ENCODE assay signal across 15 cellular contexts in genomic region chr13:42702726-42703125, GRCh38.
"Had no signal": no experiment of that assay in that cellular context is flagged by ENCODE, and none has a peak within 500 bp of the region (broad histone marks: within the 10 kb centered on the region; RNA-seq: fewer than 3 reads in every experiment).

No MANE protein-coding gene starts in this region.

- H3K9me3 ChIP-seq: SK-N-SH, tibial nerve, vagina had no signal

- DNase-seq: activated CD4-positive, alpha-beta T cell treated with anti-CD3 and anti-CD28 coated beads for 1 hour; activated CD4-positive, alpha-beta T cell treated with anti-CD3 and anti-CD28 coated beads, Interleukin-2, amount 50 U/mL, for 4 hours; activated effector memory CD4-positive, alpha-beta T cell treated with Interleukin-2 at 50 U/mL for 16 hours; activated naive CD4-positive, alpha-beta T cell treated with anti-CD3 and anti-CD28 coated beads, Interleukin-2, amount 50 U/mL, for 16 hours; activated T-cell treated with anti-CD3 and anti-CD28 coated beads, Interleukin-2, amount 50 U/mL, for 24 hours; amniotic stem cell; foreskin fibroblast; hippocampal formation; nephron progenitor cell; SK-N-SH; stimulated activated CD4-positive, alpha-beta T cell treated with anti-CD3 and anti-CD28 coated beads, Interleukin-12 subunit alpha, Interleukin-12 subunit beta, amount 100 ng/mL, for 4 hours; T-helper 1 cell had no signal

- H3K27me3 ChIP-seq: tibial nerve, vagina had no signal

- H3K36me3 ChIP-seq: tibial nerve, vagina had no signal

- ATAC-seq: stimulated activated effector memory CD8-positive, alpha-beta T cell treated with anti-CD3 and anti-CD28 coated beads, Interleukin-12 subunit alpha, Interleukin-12 subunit beta, amount 100 ng/mL, for 72 hours had no signal

- H3K4me3 Mint-ChIP-seq: activated T-cell treated with anti-CD3 and anti-CD28 coated beads, Interleukin-2, amount 50 U/mL, for 24 hours; nephron progenitor cell; stimulated activated effector memory CD8-positive, alpha-beta T cell treated with anti-CD3 and anti-CD28 coated beads, Interleukin-12 subunit alpha, Interleukin-12 subunit beta, amount 100 ng/mL, for 72 hours had no signal

- H3K9me3 Mint-ChIP-seq: activated T-cell treated with anti-CD3 and anti-CD28 coated beads, Interleukin-2, amount 50 U/mL, for 24 hours; nephron progenitor cell; stimulated activated effector memory CD8-positive, alpha-beta T cell treated with anti-CD3 and anti-CD28 coated beads, Interleukin-12 subunit alpha, Interleukin-12 subunit beta, amount 100 ng/mL, for 72 hours had no signal

- H3K27ac ChIP-seq: tibial nerve, vagina had no signal

- H3K27ac Mint-ChIP-seq: activated T-cell treated with anti-CD3 and anti-CD28 coated beads, Interleukin-2, amount 50 U/mL, for 24 hours; stimulated activated effector memory CD8-positive, alpha-beta T cell treated with anti-CD3 and anti-CD28 coated beads, Interleukin-12 subunit alpha, Interleukin-12 subunit beta, amount 100 ng/mL, for 72 hours had no signal

- H3K4me1 ChIP-seq: tibial nerve, vagina had no signal

- H3K4me3 ChIP-seq: tibial nerve, vagina had no signal

- H3K36me3 Mint-ChIP-seq: stimulated activated effector memory CD8-positive, alpha-beta T cell treated with anti-CD3 and anti-CD28 coated beads, Interleukin-12 subunit alpha, Interleukin-12 subunit beta, amount 100 ng/mL, for 72 hours had no signal

- H3K4me1 Mint-ChIP-seq: nephron progenitor cell; stimulated activated effector memory CD8-positive, alpha-beta T cell treated with anti-CD3 and anti-CD28 coated beads, Interleukin-12 subunit alpha, Interleukin-12 subunit beta, amount 100 ng/mL, for 72 hours had no signal
